14 cellular contexts compared by ENCODE assay signal in genomic region chr3:149153402-149153801, GRCh38.
"Had no signal": no experiment of that assay in that cellular context is flagged by ENCODE, and none has a peak within 500 bp of the region (broad histone marks: within the 10 kb centered on the region; RNA-seq: fewer than 3 reads in every experiment).

No MANE protein-coding gene starts in this region.

- H3K9me3 Mint-ChIP-seq: activated CD4-positive, alpha-beta T cell treated with anti-CD3 and anti-CD28 coated beads, Interleukin-2, amount 10 ng/mL, durations not matched to agents 24 days and 14 days; activated naive CD4-positive, alpha-beta T cell treated with anti-CD3 and anti-CD28 coated beads for 36 hours; stimulated activated effector memory CD8-positive, alpha-beta T cell treated with anti-CD3 and anti-CD28 coated beads, Interleukin-12 subunit alpha, Interleukin-12 subunit beta, amount 100 ng/mL, for 72 hours had no signal

- H3K27ac ChIP-seq: adrenal gland, coronary artery, gastroesophageal sphincter, parathyroid adenoma, right atrium auricular region, vagina had no signal

- H3K27me3 Mint-ChIP-seq: activated CD4-positive, alpha-beta T cell treated with anti-CD3 and anti-CD28 coated beads, Interleukin-2, amount 10 ng/mL, durations not matched to agents 24 days and 14 days had no signal

- H3K4me1 ChIP-seq: gastroesophageal sphincter, parathyroid adenoma, vagina had no signal

- H3K9me3 ChIP-seq: adrenal gland, gastroesophageal sphincter, right atrium auricular region, tibial nerve, vagina had no signal

- H2AFZ ChIP-seq: parathyroid adenoma had no signal

- ATAC-seq: gastroesophageal sphincter; left ventricle myocardium superior; stimulated activated effector memory CD8-positive, alpha-beta T cell treated with anti-CD3 and anti-CD28 coated beads, Interleukin-12 subunit alpha, Interleukin-12 subunit beta, amount 100 ng/mL, for 72 hours had no signal

- H3K4me3 Mint-ChIP-seq: activated CD4-positive, alpha-beta T cell treated with anti-CD3 and anti-CD28 coated beads, Interleukin-2, amount 10 ng/mL, durations not matched to agents 24 days and 14 days; activated naive CD4-positive, alpha-beta T cell treated with anti-CD3 and anti-CD28 coated beads for 36 hours; stimulated activated effector memory CD8-positive, alpha-beta T cell treated with anti-CD3 and anti-CD28 coated beads, Interleukin-12 subunit alpha, Interleukin-12 subunit beta, amount 100 ng/mL, for 72 hours had no signal

- H3K4me3 ChIP-seq: adrenal gland, coronary artery, gastroesophageal sphincter, right atrium auricular region, tibial nerve, vagina had no signal

- H3K79me2 ChIP-seq: parathyroid adenoma had no signal

- H3K27me3 ChIP-seq: adrenal gland, gastroesophageal sphincter, right atrium auricular region, tibial nerve, vagina had no signal

- DNase-seq: activated CD4-positive, alpha-beta T cell treated with anti-CD3 and anti-CD28 coated beads, Interleukin-2, amount 10 ng/mL, durations not matched to agents 24 days and 14 days; activated naive CD4-positive, alpha-beta T cell treated with anti-CD3 and anti-CD28 coated beads for 36 hours; adrenal gland; caudate nucleus; effector CD4-positive, alpha-beta T cell; left ventricle myocardium superior; small intestine had no signal

- H3K9ac ChIP-seq: parathyroid adenoma had no signal

- H3K27ac Mint-ChIP-seq: activated naive CD4-positive, alpha-beta T cell treated with anti-CD3 and anti-CD28 coated beads for 36 hours; stimulated activated effector memory CD8-positive, alpha-beta T cell treated with anti-CD3 and anti-CD28 coated beads, Interleukin-12 subunit alpha, Interleukin-12 subunit beta, amount 100 ng/mL, for 72 hours had no signal
